11 cellular contexts compared by ENCODE assay signal in genomic region chr5:33994845-33995244, GRCh38. TPM values are rescaled to one million over a fixed set of nuclear protein-coding genes. Genes with fewer than 3 reads are reported as not detected.
DNase-seq lines count a peak whose midpoint lies in the region; ATAC-seq, FAIRE-seq and TF ChIP-seq lines count a peak whose summit lies in the region.
"Had no signal": no experiment of that assay in that cellular context is flagged by ENCODE, and none has a peak within 500 bp of the region (broad histone marks: within the 10 kb centered on the region; RNA-seq: fewer than 3 reads in every experiment).

No MANE protein-coding gene starts in this region.

- POLR2A ChIA-PET in HEK293 (lab: Yijun Ruan, JAX), result no interaction called here
- POLR2A ChIA-PET in activated CD8-positive, alpha-beta T cell treated with anti-CD3 and anti-CD28 coated beads for 36 hours (lab: Charles Lee), result no interaction called here

- peaks cover 3 to 26% of the 10 kb centered on the region in 2 experiments for H3K36me3 ChIP-seq in HEK293 (ENCODE audit: control insufficient read depth in 2 of 2, insufficient read depth in 1 of 2, low read length in 2 of 2)

- H3K4me1 Mint-ChIP-seq in activated CD8-positive, alpha-beta T cell treated with anti-CD3 and anti-CD28 coated beads for 36 hours (ENCODE audit: low read depth), result peaks cover 3% of the 10 kb centered on the region

- peak overlapping the region; percentile 19 for H3K27ac Mint-ChIP-seq in activated CD8-positive, alpha-beta T cell treated with anti-CD3 and anti-CD28 coated beads for 36 hours

- DNase-seq in AG20443 (ENCODE audit: low spot score) (peak; percentile 70), foreskin fibroblast (peak; percentile 47 to 80), NCI-H187 (lab: John Stamatoyannopoulos, UW) (no peak), urothelium cell line (ENCODE audit: low spot score) (no peak), NCI-H526 (lab: John Stamatoyannopoulos, UW) (no peak)
- peak; percentile 22 for DNase-seq in activated CD8-positive, alpha-beta T cell treated with anti-CD3 and anti-CD28 coated beads for 36 hours
- DNase-seq: COR-L47, transverse colon had no signal

- no peak overlapping the region for H3K4me3 Mint-ChIP-seq in activated CD8-positive, alpha-beta T cell treated with anti-CD3 and anti-CD28 coated beads for 36 hours

- no peak overlapping the region for H3K4me3 ChIP-seq in HEK293 (ENCODE audit: low read depth, low read length)
- no peak overlapping the region for H3K4me3 ChIP-seq in foreskin fibroblast (ENCODE audit: low read depth in 1 of 2, low read length in 2 of 2)
- H3K4me3 ChIP-seq: transverse colon had no signal

- no peaks in the 10 kb centered on the region for H3K9me3 ChIP-seq in HEK293 (ENCODE audit: control insufficient read depth, insufficient read depth, low read depth, low read length)
- H3K9me3 ChIP-seq: transverse colon had no signal

- no peaks in the 10 kb centered on the region for H3K4me1 ChIP-seq in HEK293 (ENCODE audit: control insufficient read depth, insufficient read depth, low read length)

- no peak overlapping the region for H3K27ac ChIP-seq in HEK293 (ENCODE audit: extremely low read depth, low read depth, low read length)
- H3K27ac ChIP-seq: transverse colon had no signal

- H3K27me3 Mint-ChIP-seq in activated CD8-positive, alpha-beta T cell treated with anti-CD3 and anti-CD28 coated beads for 36 hours, result no peaks in the 10 kb centered on the region

- intact Hi-C loops in activated CD8-positive, alpha-beta T cell treated with anti-CD3 and anti-CD28 coated beads for 36 hours (cut with micrococcal nuclease), result loop anchor here (5.0 kb wide), 1 partner anchor 472 kb away; no protein-coding TSS in a partner anchor

- peaks cover 12% of the 10 kb centered on the region for H3K36me3 Mint-ChIP-seq in activated CD8-positive, alpha-beta T cell treated with anti-CD3 and anti-CD28 coated beads for 36 hours (ENCODE audit: low read depth)

- TF ChIP-seq CTCF in HEK293 (tag by site-specific recombination; IDR thresholded peaks at IDR 0.05) (peak; percentile 32; the same call in 1 of the 2 replicates), foreskin fibroblast (IDR thresholded peaks at IDR 0.05; ENCODE audit: low read depth, low read length) (no peak)
- TF ChIP-seq CTCF in activated CD8-positive, alpha-beta T cell treated with anti-CD3 and anti-CD28 coated beads for 36 hours (IDR thresholded peaks at IDR 0.05), result no peak

- CTCF ChIA-PET in HEK293 (lab: Yijun Ruan, JAX), result interaction anchor here (0.7 kb wide), 2 partner anchors 57 to 338 kb away, joined by 3 read pairs; no protein-coding TSS in a partner anchor
- CTCF ChIA-PET in activated CD8-positive, alpha-beta T cell treated with anti-CD3 and anti-CD28 coated beads for 36 hours (lab: Charles Lee), result no interaction called here

- peak; percentile 78 for ATAC-seq in activated CD8-positive, alpha-beta T cell treated with anti-CD3 and anti-CD28 coated beads for 36 hours
- no peak for ATAC-seq in GM21526 (IDR thresholded peaks at IDR 0.05; ENCODE audit: low FRiP score, unreplicated experiment)

- FAIRE-seq in urothelium cell line (lab: Jason Lieb, UNC), result no peak

- no peaks in the 10 kb centered on the region for H3K9me3 Mint-ChIP-seq in activated CD8-positive, alpha-beta T cell treated with anti-CD3 and anti-CD28 coated beads for 36 hours

TF ChIP-seq in HEK293, 187 proteins besides CTCF, POLR2A, EP300 and RAD21:
- TF ChIP-seq ZNF624 (tag by site-specific recombination; IDR thresholded peaks at IDR 0.05) (no peak), ZNF404 (tag by site-specific recombination; IDR thresholded peaks at IDR 0.05) (no peak), ZNF529 (tag by site-specific recombination; IDR thresholded peaks at IDR 0.05; ENCODE audit: insufficient replicate concordance) (no peak), MYNN (tag by site-specific recombination; IDR thresholded peaks at IDR 0.05; ENCODE audit: borderline replicate concordance) (no peak), ZNF426 (tag by site-specific recombination; IDR thresholded peaks at IDR 0.05) (no peak), ZNF174 (tag by site-specific recombination; IDR thresholded peaks at IDR 0.05) (no peak), OSR2 (tag by site-specific recombination; IDR thresholded peaks at IDR 0.05) (no peak), ZNF366 (tag by site-specific recombination; conservative IDR thresholded peaks at IDR 0.05) (no peak), ZNF704 (tag by site-specific recombination; IDR thresholded peaks at IDR 0.05) (no peak), ZNF311 (tag by site-specific recombination; IDR thresholded peaks at IDR 0.05; ENCODE audit: borderline replicate concordance) (no peak), ZNF660 (tag by site-specific recombination; IDR thresholded peaks at IDR 0.05) (no peak), ZBTB8A (tag by site-specific recombination; IDR thresholded peaks at IDR 0.05) (no peak), ZNF10 (tag by site-specific recombination; IDR thresholded peaks at IDR 0.05) (no peak), EGR2 (tag by site-specific recombination; IDR thresholded peaks at IDR 0.05; ENCODE audit: low read depth) (no peak), GLI4 (tag by site-specific recombination; IDR thresholded peaks at IDR 0.05) (no peak), ZSCAN30 (tag by site-specific recombination; IDR thresholded peaks at IDR 0.05) (no peak), GLIS2 (tag by site-specific recombination; IDR thresholded peaks at IDR 0.05) (no peak), ZNF518A (tag by site-specific recombination; conservative IDR thresholded peaks at IDR 0.05; ENCODE audit: low read depth) (no peak)

RNA-seq across cellular contexts. Expression of gene SLC45A2, which starts 10.4 kb away (rescaled TPM):
- not detected for total RNA-seq in activated CD8-positive, alpha-beta T cell treated with anti-CD3 and anti-CD28 coated beads for 36 hours

RNA-seq across cellular contexts. Expression of gene AMACR, which starts 13.0 kb away (rescaled TPM):
- 1 to 10 TPM; 6.5 to 7.7 TPM for total RNA-seq in activated CD8-positive, alpha-beta T cell treated with anti-CD3 and anti-CD28 coated beads for 36 hours

RNA-seq across cellular contexts. Expression of gene C1QTNF3, which starts 48.2 kb away (rescaled TPM):
- 1 to 10 TPM; 1.3 to 1.4 TPM for total RNA-seq in activated CD8-positive, alpha-beta T cell treated with anti-CD3 and anti-CD28 coated beads for 36 hours

RNA-seq across cellular contexts. Expression of gene RXFP3, which starts 58.7 kb away (rescaled TPM):
- not detected for total RNA-seq in activated CD8-positive, alpha-beta T cell treated with anti-CD3 and anti-CD28 coated beads for 36 hours
- total RNA-seq: dermis microvascular lymphatic vessel endothelial cell, transverse colon had no signal

Comparison
In these comparisons a context has a peak if more than half of its experiments do, and no peak if none do; other contexts are left out.
1. DNase-seq: peak in AG20443 (single experiment), activated CD8-positive, alpha-beta T cell treated with anti-CD3 and anti-CD28 coated beads for 36 hours (single experiment) and foreskin fibroblast (2 of 2); none in NCI-H187 (0 of 2), urothelium cell line (single experiment) and NCI-H526 (0 of 2).